Comparison of ENCODE assay signal across 1 cellular context in the genomic region with DNA sequence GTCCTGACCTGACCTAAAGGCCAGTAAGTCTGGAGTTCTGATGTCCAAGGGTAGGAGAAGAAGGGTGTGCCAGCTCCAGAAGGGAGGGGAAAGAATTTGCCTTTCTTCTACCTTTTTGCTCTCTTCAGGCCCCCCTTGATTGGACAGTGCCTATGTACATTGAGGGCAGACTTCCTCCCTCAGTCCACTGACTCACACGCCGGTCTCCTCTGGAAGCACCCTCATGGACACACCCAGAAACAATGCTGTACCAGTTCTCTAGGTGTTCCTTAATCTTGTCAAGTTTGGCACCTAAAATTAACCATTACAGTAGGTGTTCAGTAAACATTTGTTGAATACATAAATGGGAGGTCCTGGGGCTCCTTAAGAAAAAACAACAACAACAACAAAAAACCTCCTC.
TF ChIP-seq lines count a peak whose summit lies in the region.

No MANE protein-coding gene starts in this region.

TF ChIP-seq in HCT116, 20 proteins besides CTCF, POLR2A, EP300 and RAD21 (continued from another document):
- TF ChIP-seq, protein P1, sequence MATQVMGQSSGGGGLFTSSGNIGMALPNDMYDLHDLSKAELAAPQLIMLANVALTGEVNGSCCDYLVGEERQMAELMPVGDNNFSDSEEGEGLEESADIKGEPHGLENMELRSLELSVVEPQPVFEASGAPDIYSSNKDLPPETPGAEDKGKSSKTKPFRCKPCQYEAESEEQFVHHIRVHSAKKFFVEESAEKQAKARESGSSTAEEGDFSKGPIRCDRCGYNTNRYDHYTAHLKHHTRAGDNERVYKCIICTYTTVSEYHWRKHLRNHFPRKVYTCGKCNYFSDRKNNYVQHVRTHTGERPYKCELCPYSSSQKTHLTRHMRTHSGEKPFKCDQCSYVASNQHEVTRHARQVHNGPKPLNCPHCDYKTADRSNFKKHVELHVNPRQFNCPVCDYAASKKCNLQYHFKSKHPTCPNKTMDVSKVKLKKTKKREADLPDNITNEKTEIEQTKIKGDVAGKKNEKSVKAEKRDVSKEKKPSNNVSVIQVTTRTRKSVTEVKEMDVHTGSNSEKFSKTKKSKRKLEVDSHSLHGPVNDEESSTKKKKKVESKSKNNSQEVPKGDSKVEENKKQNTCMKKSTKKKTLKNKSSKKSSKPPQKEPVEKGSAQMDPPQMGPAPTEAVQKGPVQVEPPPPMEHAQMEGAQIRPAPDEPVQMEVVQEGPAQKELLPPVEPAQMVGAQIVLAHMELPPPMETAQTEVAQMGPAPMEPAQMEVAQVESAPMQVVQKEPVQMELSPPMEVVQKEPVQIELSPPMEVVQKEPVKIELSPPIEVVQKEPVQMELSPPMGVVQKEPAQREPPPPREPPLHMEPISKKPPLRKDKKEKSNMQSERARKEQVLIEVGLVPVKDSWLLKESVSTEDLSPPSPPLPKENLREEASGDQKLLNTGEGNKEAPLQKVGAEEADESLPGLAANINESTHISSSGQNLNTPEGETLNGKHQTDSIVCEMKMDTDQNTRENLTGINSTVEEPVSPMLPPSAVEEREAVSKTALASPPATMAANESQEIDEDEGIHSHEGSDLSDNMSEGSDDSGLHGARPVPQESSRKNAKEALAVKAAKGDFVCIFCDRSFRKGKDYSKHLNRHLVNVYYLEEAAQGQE (IDR thresholded peaks at IDR 0.05; ENCODE audit: low read depth): no peak
- TF ChIP-seq SP1 (IDR thresholded peaks at IDR 0.05; ENCODE audit: low read depth) (no peak), SIN3A (IDR thresholded peaks at IDR 0.05; ENCODE audit: low read depth) (no peak), ZFX (IDR thresholded peaks at IDR 0.05) (no peak), POLR2AphosphoS5 (IDR thresholded peaks at IDR 0.05; ENCODE audit: low read depth, low read length) (no peak), SRF (IDR thresholded peaks at IDR 0.05; ENCODE audit: low read depth) (no peak)
